ENCODE assay signal across 27 cellular contexts in the genomic region with DNA sequence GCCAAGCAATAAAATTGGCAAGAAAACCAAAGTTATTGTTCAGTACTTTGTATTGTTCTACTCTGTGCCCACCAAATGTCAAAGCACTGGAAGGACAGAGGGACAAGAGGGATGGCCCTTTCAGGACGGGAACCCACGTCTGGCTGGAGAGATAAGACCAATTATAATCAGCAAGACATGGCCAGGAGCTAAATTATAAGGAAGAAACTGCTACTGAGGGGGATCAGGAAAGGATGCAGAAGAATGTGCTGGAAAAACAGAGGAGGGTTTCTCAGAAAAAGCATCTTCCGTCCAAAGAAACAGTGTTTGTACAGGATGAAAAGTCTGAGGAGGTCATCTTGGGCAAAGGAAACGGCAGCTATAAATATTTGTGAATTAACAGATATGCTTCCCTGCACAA. TPM values are rescaled to one million over a fixed set of nuclear protein-coding genes. Genes with fewer than 3 reads are reported as not detected.
DNase-seq lines count a peak whose midpoint lies in the region; ATAC-seq and TF ChIP-seq lines count a peak whose summit lies in the region.
"Had no signal": no experiment of that assay in that cellular context is flagged by ENCODE, and none has a peak within 500 bp of the region (broad histone marks: within the 10 kb centered on the region; RNA-seq: fewer than 3 reads in every experiment).

No MANE protein-coding gene starts in this region.

- H3K4me3 ChIP-seq in right atrium auricular region (no peak overlapping the region), OCI-LY7 (ENCODE audit: low read depth, low read length, poor library complexity, severe bottlenecking) (no peak overlapping the region)
- H3K4me3 ChIP-seq in CD8-positive, alpha-beta memory T cell (ENCODE audit: low read length): no peak overlapping the region
- H3K4me3 ChIP-seq: HAP-1, mucosa of descending colon, Peyer's patch, SJCRH30 had no signal

- no peaks in the 10 kb centered on the region for H4K20me1 ChIP-seq in OCI-LY7 (ENCODE audit: insufficient read depth, low read length)

- POLR2A ChIA-PET in OCI-LY7 (lab: Charles Lee): interaction anchor here (0.6 kb wide), 1 partner anchor 1480 kb away, joined by 3 read pairs; no protein-coding TSS in a partner anchor
- POLR2A ChIA-PET in CD8-positive, alpha-beta memory T cell (lab: Charles Lee): no interaction called here

- H3K4me1 ChIP-seq in right atrium auricular region (peaks cover 0 to 16% of the 10 kb centered on the region in 2 donors), OCI-LY7 (ENCODE audit: insufficient read depth, low read length, poor library complexity, severe bottlenecking) (peaks cover 37% of the 10 kb centered on the region)
- peaks cover 15% of the 10 kb centered on the region for H3K4me1 ChIP-seq in CD8-positive, alpha-beta memory T cell (ENCODE audit: insufficient read depth, low read length)
- H3K4me1 ChIP-seq: Caco-2, HAP-1, SJCRH30 had no signal

- H3K27ac ChIP-seq in right atrium auricular region: no peak overlapping the region
- H3K27ac ChIP-seq in OCI-LY7 (ENCODE audit: low read depth, low read length, poor library complexity, severe bottlenecking): no peak overlapping the region
- no peak overlapping the region for H3K27ac ChIP-seq in CD8-positive, alpha-beta memory T cell (ENCODE audit: low read depth, low read length)
- H3K27ac ChIP-seq: Peyer's patch, SJCRH30 had no signal

- H3K9me3 ChIP-seq in right atrium auricular region: peaks cover 0 to 2% of the 10 kb centered on the region in 2 donors
- 0 out of 2 replicates have a peak, but pooled peaks cover 4% of the 10 kb centered on the region for H3K9me3 ChIP-seq in OCI-LY7 (ENCODE audit: low read length)
- H3K9me3 ChIP-seq in CD8-positive, alpha-beta memory T cell (ENCODE audit: low read length): no peaks in the 10 kb centered on the region
- H3K9me3 ChIP-seq: Caco-2, HAP-1, mucosa of descending colon, SJCRH30 had no signal

- CTCF ChIA-PET in OCI-LY7 (lab: Charles Lee; ENCODE audit: unreplicated experiment): no interaction called here
- CTCF ChIA-PET in CD8-positive, alpha-beta memory T cell (lab: Charles Lee): no interaction called here

- H3K27ac Mint-ChIP-seq in CD8-positive, alpha-beta memory T cell: no peak overlapping the region
- H3K27ac Mint-ChIP-seq: activated naive CD8-positive, alpha-beta T cell treated with anti-CD3 and anti-CD28 coated beads, Interleukin-2, amount 10 ng/mL, durations not matched to agents 7 days and 5 days; nephron progenitor cell; T-cell had no signal

- no peaks in the 10 kb centered on the region for H3K9me2 ChIP-seq in OCI-LY7 (ENCODE audit: insufficient read depth, low read length)

- H3K9me3 Mint-ChIP-seq in CD8-positive, alpha-beta memory T cell: peaks cover 2 to 7% (median 5%) of the 10 kb centered on the region in 5 donors

- H3K36me3 Mint-ChIP-seq in CD8-positive, alpha-beta memory T cell: peaks cover 1 to 26% (median 6%) of the 10 kb centered on the region in 3 donors

- peaks cover 26 to 55% (median 46%) of the 10 kb centered on the region in 3 donors for H3K4me1 Mint-ChIP-seq in CD8-positive, alpha-beta memory T cell

- ATAC-seq in Right ventricle myocardium superior (ENCODE audit: poor library complexity) (no peak), HG02840 (IDR thresholded peaks at IDR 0.05; ENCODE audit: low FRiP score, unreplicated experiment) (no peak), HG02938 (IDR thresholded peaks at IDR 0.05; ENCODE audit: unreplicated experiment) (no peak)
- ATAC-seq: mucosa of descending colon, T-cell had no signal

- no peaks in the 10 kb centered on the region for H3K27me3 ChIP-seq in right atrium auricular region
- H3K27me3 ChIP-seq in CD8-positive, alpha-beta memory T cell (ENCODE audit: insufficient read depth, low read length, poor library complexity, severe bottlenecking): no peaks in the 10 kb centered on the region
- H3K27me3 ChIP-seq: Peyer's patch, SJCRH30 had no signal

- H3K36me3 ChIP-seq in right atrium auricular region (peaks cover 6% of the 10 kb centered on the region), OCI-LY7 (ENCODE audit: insufficient read depth, low read length) (no peaks in the 10 kb centered on the region; the same call in 1 of the 2 replicates)
- H3K36me3 ChIP-seq in CD8-positive, alpha-beta memory T cell (ENCODE audit: insufficient read depth, low read length): no peaks in the 10 kb centered on the region
- H3K36me3 ChIP-seq: HAP-1, SJCRH30 had no signal

- H3K4me2 ChIP-seq in OCI-LY7 (ENCODE audit: low read length): peak overlapping the region; percentile 64

- intact Hi-C loops in Right ventricle myocardium superior (cut with DNase I): no loop called here
- intact Hi-C loops in OCI-LY7 (cut with micrococcal nuclease; ENCODE audit: unreplicated experiment): no loop called here

- H2AFZ ChIP-seq in OCI-LY7 (ENCODE audit: low read length): no peak overlapping the region

- H3K79me2 ChIP-seq in OCI-LY7 (ENCODE audit: insufficient read depth, low read depth, low read length): peaks cover 53% of the 10 kb centered on the region

- H3K4me3 Mint-ChIP-seq in CD8-positive, alpha-beta memory T cell: no peak overlapping the region
- H3K4me3 Mint-ChIP-seq: activated naive CD8-positive, alpha-beta T cell treated with anti-CD3 and anti-CD28 coated beads, Interleukin-2, amount 10 ng/mL, durations not matched to agents 7 days and 5 days; nephron progenitor cell; T-cell had no signal

- DNase-seq in right atrium auricular region (ENCODE audit: low spot score) (peak; percentile 13), Right ventricle myocardium superior (no peak), OCI-LY7 (ENCODE audit: low spot score) (no peak), dermis blood vessel endothelial cell (peak; percentile 84), pulmonary artery endothelial cell (ENCODE audit: low read depth, low spot score) (peak; percentile 66)
- no peak for DNase-seq in CD8-positive, alpha-beta memory T cell
- DNase-seq: activated CD4-positive, alpha-beta T cell treated with anti-CD3 and anti-CD28 coated beads for 1 hour; activated CD8-positive, alpha-beta memory T cell treated with anti-CD3 and anti-CD28 coated beads for 24 hours; activated effector memory CD4-positive, alpha-beta T cell treated with anti-CD3 and anti-CD28 coated beads, Interleukin-2, amount 50 U/mL, for 16 hours; activated naive CD8-positive, alpha-beta T cell treated with anti-CD3 and anti-CD28 coated beads, Interleukin-2, amount 10 ng/mL, durations not matched to agents 7 days and 5 days; AML-193; Caco-2; GDM1; Kasumi-1; mucosa of descending colon; MV-4-11; NCI-H1694; NCI-H510A treated with DMSO at 0.1 percent for 48 hours; nephron progenitor cell; Peyer's patch; SJCRH30; stimulated activated CD4-positive, alpha-beta T cell treated with anti-CD3 and anti-CD28 coated beads, Interleukin-4, amount 100 ng/mL, for 1 hour; T-cell; trophoblast cell had no signal

- H3K27me3 Mint-ChIP-seq in CD8-positive, alpha-beta memory T cell: no peaks in the 10 kb centered on the region
- H3K27me3 Mint-ChIP-seq: activated naive CD8-positive, alpha-beta T cell treated with anti-CD3 and anti-CD28 coated beads, Interleukin-2, amount 10 ng/mL, durations not matched to agents 7 days and 5 days; T-cell had no signal

- TF ChIP-seq CTCF in right atrium auricular region (IDR thresholded peaks at IDR 0.05) (no peak), OCI-LY7 (conservative IDR thresholded peaks at IDR 0.05; ENCODE audit: low read length) (no peak)

- no TSS peak for BruUV-seq in OCI-LY7 (replicated peaks; lab: Mats Ljungman, UMichigan)

RNA-seq across cellular contexts. Expression of a gene that starts 46.4 kb away (rescaled TPM):
- 100 to 1,000 TPM in 1 of 2 donors, 10 to 100 TPM in 1; 93.7 to 114 TPM for total RNA-seq in right atrium auricular region
- 108 TPM for total RNA-seq in Right ventricle myocardium superior
- 68.7 and 102 TPM in 2 replicates for total RNA-seq in OCI-LY7 (2014; rRNA removed; shearing (Covaris generic))
- 77.7 and 83.4 TPM in 2 replicates for total RNA-seq in OCI-LY7 (2022)
- total RNA-seq in dermis blood vessel endothelial cell: 145 and 192 TPM in 2 replicates
- total RNA-seq in pulmonary artery endothelial cell: 138 and 175 TPM in 2 replicates
- 100 to 1,000 TPM; 113 to 115 TPM for total RNA-seq in CD8-positive, alpha-beta memory T cell
- 60.3 TPM for polyA plus RNA-seq in CD8-positive, alpha-beta memory T cell

Comparison
In these comparisons a context has a peak if more than half of its experiments do, and no peak if none do; other contexts are left out.
1. DNase-seq: peak in right atrium auricular region (single experiment), dermis blood vessel endothelial cell (single experiment) and pulmonary artery endothelial cell (single experiment); none in Right ventricle myocardium superior (single experiment), OCI-LY7 (single experiment) and CD8-positive, alpha-beta memory T cell (0 of 5).